ENCODE assay signal across 8 cellular contexts in the genomic region with DNA sequence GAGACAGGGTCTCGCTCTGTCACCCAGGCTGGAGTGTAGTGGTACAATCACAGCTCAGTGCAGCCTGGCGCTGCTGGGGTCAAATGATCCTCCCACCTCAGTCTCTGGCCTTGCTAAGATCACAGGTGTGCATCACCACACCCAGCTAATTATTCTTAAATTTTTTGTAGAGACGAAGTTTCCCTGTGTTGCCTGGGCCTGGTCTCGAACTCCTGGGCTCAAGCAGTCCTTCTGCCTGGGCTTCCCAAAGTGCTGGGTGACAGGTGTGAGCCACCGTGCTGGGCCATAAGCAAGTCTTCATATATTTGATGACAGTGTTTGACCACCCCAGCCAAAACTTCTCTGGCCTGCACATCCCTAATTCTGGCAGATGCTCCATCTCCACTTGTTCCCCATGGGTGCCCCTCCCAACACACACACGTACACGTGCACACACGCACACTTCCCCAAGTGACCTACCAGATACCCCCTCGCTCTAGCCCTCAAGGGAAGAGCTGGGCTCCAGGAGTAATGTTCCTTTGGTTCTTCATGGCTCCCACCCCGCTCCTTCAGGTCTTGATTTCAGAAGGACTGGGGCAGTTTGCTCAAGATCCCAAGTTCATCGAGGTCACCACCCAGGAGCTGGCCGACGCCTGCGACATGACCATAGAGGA.
A peak's percentile ranks its signal among the peaks of the same experiment; 100 is the strongest.
DNase-seq lines count a peak whose midpoint lies in the region; ATAC-seq and TF ChIP-seq lines count a peak whose summit lies in the region.

No MANE protein-coding gene starts in this region.

- peak overlapping the region; percentile 60 for H3K9ac ChIP-seq in mesenchymal stem cell (ENCODE audit: low read length)

- no peak overlapping the region for H2BK5ac ChIP-seq in mesenchymal stem cell (ENCODE audit: low read depth, low read length, poor library complexity, severe bottlenecking)

- H3K4me1 ChIP-seq in mesenchymal stem cell (ENCODE audit: control insufficient read depth, insufficient read depth, low read depth, low read length), result peaks cover 10% of the 10 kb centered on the region
- H3K4me1 ChIP-seq in thoracic aorta (ENCODE audit: control insufficient read depth in 1 of 2, low read depth in 2 of 2), result peaks cover 0 to 7% of the 10 kb centered on the region in 2 donors

- no peak overlapping the region for H3K4ac ChIP-seq in mesenchymal stem cell (ENCODE audit: low read depth in 1 of 2, low read length in 2 of 2)

- no peaks in the 10 kb centered on the region for H3K79me1 ChIP-seq in mesenchymal stem cell (replicated peaks; ENCODE audit: low read length, poor library complexity, severe bottlenecking)

- 71% methylated on average over 14 of the region's 14 CpGs for WGBS in mesenchymal stem cell

- peak overlapping the region; percentile 81 for H3K27ac Mint-ChIP-seq in activated naive CD4-positive, alpha-beta T cell treated with anti-CD3 and anti-CD28 coated beads for 36 hours
- peak overlapping the region; percentile 87 for H3K27ac Mint-ChIP-seq in activated T-helper 2 cell treated with anti-CD3 and anti-CD28 coated beads, Interferon-gamma antibody, Interleukin-2, Interleukin-4, amounts not matched to agents 10 μg/mL and 5 μg/mL and 100 μg/mL, durations not matched to agents 14 hours and 24 hours and 36 hours

- H3K4me3 Mint-ChIP-seq in activated naive CD4-positive, alpha-beta T cell treated with anti-CD3 and anti-CD28 coated beads for 36 hours, result peak overlapping the region; percentile 80
- H3K4me3 Mint-ChIP-seq in activated T-helper 2 cell treated with anti-CD3 and anti-CD28 coated beads, Interferon-gamma antibody, Interleukin-2, Interleukin-4, amounts not matched to agents 10 μg/mL and 5 μg/mL and 100 μg/mL, durations not matched to agents 14 hours and 24 hours and 36 hours (ENCODE audit: low read depth), result peak overlapping the region; percentile 81

- H2AFZ ChIP-seq in mesenchymal stem cell (ENCODE audit: low read depth, low read length), result no peak overlapping the region

- no peak overlapping the region for H4K91ac ChIP-seq in mesenchymal stem cell (ENCODE audit: low read length)

- no peak overlapping the region for H3K23ac ChIP-seq in mesenchymal stem cell (ENCODE audit: low read length in 2 of 2)

- no peak overlapping the region for H2BK12ac ChIP-seq in mesenchymal stem cell (ENCODE audit: low read length in 2 of 2)

- H3K9me3 ChIP-seq in mesenchymal stem cell (ENCODE audit: control insufficient read depth, low read length) (no peaks in the 10 kb centered on the region), thoracic aorta (no peaks in the 10 kb centered on the region)

- H3K27ac ChIP-seq in mesenchymal stem cell (ENCODE audit: low read length, poor library complexity, severe bottlenecking) (no peak overlapping the region), thoracic aorta (no peak overlapping the region)

- peaks cover 25% of the 10 kb centered on the region for H3K4me1 Mint-ChIP-seq in activated naive CD4-positive, alpha-beta T cell treated with anti-CD3 and anti-CD28 coated beads for 36 hours (ENCODE audit: low read depth)
- peaks cover 29% of the 10 kb centered on the region for H3K4me1 Mint-ChIP-seq in activated T-helper 2 cell treated with anti-CD3 and anti-CD28 coated beads, Interferon-gamma antibody, Interleukin-2, Interleukin-4, amounts not matched to agents 10 μg/mL and 5 μg/mL and 100 μg/mL, durations not matched to agents 14 hours and 24 hours and 36 hours (ENCODE audit: low read depth)

- H3K4me3 ChIP-seq in mesenchymal stem cell (ENCODE audit: insufficient read depth in 1 of 2, low read depth in 1 of 2, low read length in 2 of 2) (peak overlapping the region in 1 of 2 experiments; percentile 65), thoracic aorta (peak overlapping the region; percentile 57)

- peaks cover 6 to 67% of the 10 kb centered on the region in 2 experiments for H3K27me3 ChIP-seq in mesenchymal stem cell (ENCODE audit: control insufficient read depth in 1 of 2, insufficient read depth in 1 of 2, low read length in 2 of 2)
- no peaks in the 10 kb centered on the region for H3K27me3 ChIP-seq in thoracic aorta (replicated peaks; ENCODE audit: insufficient read depth)

- no peaks in the 10 kb centered on the region for H3K9me3 Mint-ChIP-seq in activated naive CD4-positive, alpha-beta T cell treated with anti-CD3 and anti-CD28 coated beads for 36 hours
- H3K9me3 Mint-ChIP-seq in activated T-helper 2 cell treated with anti-CD3 and anti-CD28 coated beads, Interferon-gamma antibody, Interleukin-2, Interleukin-4, amounts not matched to agents 10 μg/mL and 5 μg/mL and 100 μg/mL, durations not matched to agents 14 hours and 24 hours and 36 hours, result no peaks in the 10 kb centered on the region

- H3K18ac ChIP-seq in mesenchymal stem cell (ENCODE audit: low read depth in 1 of 2, low read length in 2 of 2), result no peak overlapping the region

- no peak overlapping the region for H2BK120ac ChIP-seq in mesenchymal stem cell (ENCODE audit: low read depth, low read length)

- H3K36me3 Mint-ChIP-seq in activated naive CD4-positive, alpha-beta T cell treated with anti-CD3 and anti-CD28 coated beads for 36 hours (ENCODE audit: low read depth), result no peaks in the 10 kb centered on the region
- no peaks in the 10 kb centered on the region for H3K36me3 Mint-ChIP-seq in activated T-helper 2 cell treated with anti-CD3 and anti-CD28 coated beads, Interferon-gamma antibody, Interleukin-2, Interleukin-4, amounts not matched to agents 10 μg/mL and 5 μg/mL and 100 μg/mL, durations not matched to agents 14 hours and 24 hours and 36 hours (ENCODE audit: low read depth)

- intact Hi-C loops in activated naive CD4-positive, alpha-beta T cell treated with anti-CD3 and anti-CD28 coated beads for 36 hours (cut with micrococcal nuclease), result loop anchor here (2.0 to 5.0 kb wide), 4 partner anchors 62 to 638 kb away; a partner anchor contains a TSS
- intact Hi-C loops in activated T-helper 2 cell treated with anti-CD3 and anti-CD28 coated beads, Interferon-gamma antibody, Interleukin-2, Interleukin-4, amounts not matched to agents 10 μg/mL and 5 μg/mL and 100 μg/mL, durations not matched to agents 14 hours and 24 hours and 36 hours (cut with micrococcal nuclease), result loop anchor here (5.0 to 10.0 kb wide), 2 partner anchors 62 to 184 kb away; a partner anchor contains a TSS

- H3K4me2 ChIP-seq in mesenchymal stem cell (ENCODE audit: low read length, poor library complexity, severe bottlenecking), result no peak overlapping the region

- no peak overlapping the region for H4K8ac ChIP-seq in mesenchymal stem cell (ENCODE audit: low read length)

- H2AK5ac ChIP-seq in mesenchymal stem cell (ENCODE audit: low read length, severe bottlenecking), result no peak overlapping the region

- ATAC-seq in thoracic aorta (ENCODE audit: insufficient number of reproducible peaks, low FRiP score, low read depth), result no peak
- no peak for ATAC-seq in HG03095 (IDR thresholded peaks at IDR 0.05; ENCODE audit: unreplicated experiment)

- TF ChIP-seq CTCF in thoracic aorta (IDR thresholded peaks at IDR 0.05), result no peak

- peaks cover 2% of the 10 kb centered on the region for H3K27me3 Mint-ChIP-seq in activated naive CD4-positive, alpha-beta T cell treated with anti-CD3 and anti-CD28 coated beads for 36 hours (ENCODE audit: low read depth)
- H3K27me3 Mint-ChIP-seq in activated T-helper 2 cell treated with anti-CD3 and anti-CD28 coated beads, Interferon-gamma antibody, Interleukin-2, Interleukin-4, amounts not matched to agents 10 μg/mL and 5 μg/mL and 100 μg/mL, durations not matched to agents 14 hours and 24 hours and 36 hours (ENCODE audit: low read depth), result no peaks in the 10 kb centered on the region

- H3K36me3 ChIP-seq in mesenchymal stem cell (ENCODE audit: control insufficient read depth in 1 of 2, insufficient read depth in 2 of 2, low read depth in 1 of 2, low read length in 2 of 2), result peaks cover 0 to 41% of the 10 kb centered on the region in 2 experiments
- peaks cover 56% of the 10 kb centered on the region for H3K36me3 ChIP-seq in thoracic aorta

- H2BK15ac ChIP-seq in mesenchymal stem cell (ENCODE audit: low read depth, poor library complexity, severe bottlenecking), result no peak overlapping the region

- H3K14ac ChIP-seq in mesenchymal stem cell (ENCODE audit: low read length in 2 of 2), result no peak overlapping the region

- no peak for DNase-seq in activated naive CD4-positive, alpha-beta T cell treated with anti-CD3 and anti-CD28 coated beads for 36 hours
- no peak for DNase-seq in activated naive CD4-positive, alpha-beta T cell treated with anti-CD3 and anti-CD28 coated beads, Interleukin-2, amount 50 U/mL, for 16 hours
- no peak for DNase-seq in activated T-helper 2 cell treated with anti-CD3 and anti-CD28 coated beads, Interferon-gamma antibody, Interleukin-2, Interleukin-4, amounts not matched to agents 10 μg/mL and 5 μg/mL and 100 μg/mL, durations not matched to agents 14 hours and 24 hours and 36 hours (ENCODE audit: low spot score)
- DNase-seq in mesenchymal stem cell (no peak), thoracic aorta (ENCODE audit: low spot score) (no peak), NCI-H2081 treated with DMSO at 0.1 percent for 48 hours (lab: John Stamatoyannopoulos, UW) (no peak), NCI-H2081 (lab: John Stamatoyannopoulos, UW) (no peak)

- CTCF ChIA-PET in activated naive CD4-positive, alpha-beta T cell treated with anti-CD3 and anti-CD28 coated beads for 36 hours (lab: Charles Lee), result interaction anchor here (0.6 to 5.5 kb wide), 7 partner anchors 9 to 383 kb away, joined by 3 to 30 read pairs (median 3); no protein-coding TSS in a partner anchor
